1 cellular context compared by ENCODE assay signal in genomic region chr12:56127888-56128668, GRCh38.
TF ChIP-seq lines count a peak whose summit lies in the region.

Gene ESYT1, plus strand, starts transcription at chr12:56128267. Its CDS starts 53 bp downstream, at chr12:56128320.

TF ChIP-seq in K562, 482 proteins besides CTCF, POLR2A, EP300 and RAD21 (continued from another document and continues in another):
- TF ChIP-seq VEZF1 (CRISPR knock-in tag; IDR thresholded peaks at IDR 0.05) (peak; percentile 47), DLX4 (CRISPR knock-in tag; IDR thresholded peaks at IDR 0.05) (no peak), HCFC1 (IDR thresholded peaks at IDR 0.05; ENCODE audit: low read depth, low read length) (no peak), TCFL5 (CRISPR knock-in tag; conservative IDR thresholded peaks at IDR 0.05) (no peak), ZNF23 (CRISPR knock-in tag; IDR thresholded peaks at IDR 0.05) (no peak), ZNF3 (CRISPR knock-in tag; IDR thresholded peaks at IDR 0.05) (no peak), HEY1 (CRISPR knock-in tag; IDR thresholded peaks at IDR 0.05; ENCODE audit: borderline replicate concordance) (no peak), SP2 (IDR thresholded peaks at IDR 0.05; ENCODE audit: extremely low read depth, low read depth, low read length, poor library complexity, severe bottlenecking) (peak; percentile 30), THRB (CRISPR knock-in tag; conservative IDR thresholded peaks at IDR 0.05) (no peak), SNRNP70 (optimal IDR thresholded peaks at IDR 0.05; ENCODE audit: low read depth, low read length) (no peak), TRIM28 (IDR thresholded peaks at IDR 0.05) (no peak), ARHGAP35 (IDR thresholded peaks at IDR 0.05; ENCODE audit: partially characterized antibody) (no peak), POLR2B (IDR thresholded peaks at IDR 0.05; ENCODE audit: low read depth, partially characterized antibody) (peak; percentile 88), MBD2 (IDR thresholded peaks at IDR 0.05; ENCODE audit: borderline replicate concordance, low read depth) (peak; percentile 65; the same call in 1 of the 2 replicates), THAP7 (CRISPR knock-in tag; IDR thresholded peaks at IDR 0.05) (no peak), MEF2A (IDR thresholded peaks at IDR 0.05; ENCODE audit: control insufficient read depth, low read depth, low read length) (no peak), NCOA2 (IDR thresholded peaks at IDR 0.05; ENCODE audit: partially characterized antibody in 2 of 2) (no peak), ZNF77 (CRISPR knock-in tag; IDR thresholded peaks at IDR 0.05) (no peak), HSF4 (CRISPR knock-in tag; IDR thresholded peaks at IDR 0.05; ENCODE audit: borderline replicate concordance) (no peak), C11orf30 (IDR thresholded peaks at IDR 0.05; ENCODE audit: low read depth) (no peak), ZNF449 (CRISPR knock-in tag; IDR thresholded peaks at IDR 0.05) (no peak), ZFPM2 (CRISPR knock-in tag; IDR thresholded peaks at IDR 0.05) (no peak), ZNF511 (CRISPR knock-in tag; IDR thresholded peaks at IDR 0.05) (peak; percentile 59; the same call in 1 of the 2 replicates), ARID3A (IDR thresholded peaks at IDR 0.05; ENCODE audit: borderline replicate concordance, low read depth, low read length) (no peak), RBM25 (IDR thresholded peaks at IDR 0.05; ENCODE audit: low read depth, low read length, severe bottlenecking) (no peak), RB1 (IDR thresholded peaks at IDR 0.05; ENCODE audit: low read depth) (peak; percentile 48; the same call in 1 of the 2 replicates), POLR2H (tag; IDR thresholded peaks at IDR 0.05; ENCODE audit: low read depth) (peak; percentile 88), ZBTB9 (CRISPR knock-in tag; IDR thresholded peaks at IDR 0.05) (no peak), ZNF717 (CRISPR knock-in tag; IDR thresholded peaks at IDR 0.05) (no peak), MIER1 (IDR thresholded peaks at IDR 0.05; ENCODE audit: low read depth) (no peak), RERE (CRISPR knock-in tag; IDR thresholded peaks at IDR 0.05; ENCODE audit: borderline replicate concordance) (no peak), ELK1 (CRISPR knock-in tag; IDR thresholded peaks at IDR 0.05) (no peak), FOXJ3 (CRISPR knock-in tag; IDR thresholded peaks at IDR 0.05) (no peak), CSDE1 (IDR thresholded peaks at IDR 0.05) (no peak), AFF4 (CRISPR knock-in tag; IDR thresholded peaks at IDR 0.05) (peak; percentile 79; the same call in 1 of the 2 replicates)
